In genomic region chr7:148021507-148022045, GRCh38 we compare ENCODE assay signal across 16 cellular contexts.
A peak's percentile ranks its signal among the peaks of the same experiment; 100 is the strongest.
DNase-seq lines count a peak whose midpoint lies in the region; ATAC-seq and TF ChIP-seq lines count a peak whose summit lies in the region.
"Had no signal": no experiment of that assay in that cellular context is flagged by ENCODE, and none has a peak within 500 bp of the region (broad histone marks: within the 10 kb centered on the region; RNA-seq: fewer than 3 reads in every experiment).

No MANE protein-coding gene starts in this region.

- peaks cover 12% of the 10 kb centered on the region for H3K9me3 Mint-ChIP-seq in WTC11
- no peaks in the 10 kb centered on the region for H3K9me3 Mint-ChIP-seq in neural progenitor cell
- H3K9me3 Mint-ChIP-seq in activated CD8-positive, alpha-beta T cell treated with anti-CD3 and anti-CD28 coated beads, Interleukin-2, amount 10 ng/mL, durations not matched to agents 7 days and 5 days (ENCODE audit: insufficient read depth): no peaks in the 10 kb centered on the region
- H3K9me3 Mint-ChIP-seq: CD8-positive, alpha-beta T cell had no signal

- no peak overlapping the region for H3K4me2 ChIP-seq in neural progenitor cell
- H3K4me2 ChIP-seq: BLaER1 treated with 17β-estradiol and CSF1 and Interleukin-3, amounts not matched to agents 10 nM and 100 nM had no signal

- no peaks in the 10 kb centered on the region for H4K20me1 ChIP-seq in neural progenitor cell (ENCODE audit: low read depth)
- H4K20me1 ChIP-seq: BLaER1 treated with 17β-estradiol and CSF1 and Interleukin-3, amounts not matched to agents 10 nM and 100 nM had no signal

- H3K4me1 Mint-ChIP-seq in WTC11 (peaks cover 43% of the 10 kb centered on the region), neural progenitor cell (peaks cover under 1% of the 10 kb centered on the region)
- H3K4me1 Mint-ChIP-seq in activated CD8-positive, alpha-beta T cell treated with anti-CD3 and anti-CD28 coated beads, Interleukin-2, amount 10 ng/mL, durations not matched to agents 7 days and 5 days (ENCODE audit: low read depth): no peaks in the 10 kb centered on the region
- H3K4me1 Mint-ChIP-seq: B cell had no signal

- POLR2A ChIA-PET in WTC11 (lab: Charles Lee): no interaction called here
- POLR2A ChIA-PET in activated CD8-positive, alpha-beta T cell treated with anti-CD3 and anti-CD28 coated beads, Interleukin-2, amount 10 ng/mL, durations not matched to agents 7 days and 5 days (lab: Charles Lee): no interaction called here

- no peaks in the 10 kb centered on the region for H3K36me3 ChIP-seq in neural progenitor cell
- H3K36me3 ChIP-seq: BLaER1 treated with 17β-estradiol and CSF1 and Interleukin-3, amounts not matched to agents 10 nM and 100 nM had no signal

- no peak overlapping the region for H3K4me3 ChIP-seq in neural progenitor cell
- H3K4me3 ChIP-seq: BLaER1 treated with 17β-estradiol and CSF1 and Interleukin-3, amounts not matched to agents 10 nM and 100 nM; GM12878 had no signal

- peak; percentile 84 for ATAC-seq in WTC11
- no peak for ATAC-seq in activated CD8-positive, alpha-beta T cell treated with anti-CD3 and anti-CD28 coated beads, Interleukin-2, amount 10 ng/mL, durations not matched to agents 7 days and 5 days
- no peak for ATAC-seq in left ventricle myocardium superior
- ATAC-seq: CD8-positive, alpha-beta T cell; GM12878; HCT116 had no signal

- H3K27ac ChIP-seq in neural progenitor cell: no peak overlapping the region
- H3K27ac ChIP-seq: BLaER1 treated with 17β-estradiol and CSF1 and Interleukin-3, amounts not matched to agents 10 nM and 100 nM had no signal

- no peak overlapping the region for H3K4me3 Mint-ChIP-seq in WTC11
- H3K4me3 Mint-ChIP-seq in neural progenitor cell: no peak overlapping the region
- H3K4me3 Mint-ChIP-seq in activated CD8-positive, alpha-beta T cell treated with anti-CD3 and anti-CD28 coated beads, Interleukin-2, amount 10 ng/mL, durations not matched to agents 7 days and 5 days: no peak overlapping the region
- H3K4me3 Mint-ChIP-seq: B cell; CD8-positive, alpha-beta T cell; HFFc6 had no signal

- peak; percentile 38 for DNase-seq in WTC11 (ENCODE audit: low spot score)
- peak; percentile 25 for DNase-seq in iPS-NIHi11 (ENCODE audit: low spot score)
- peak; percentile 12 for DNase-seq in neural progenitor cell (ENCODE audit: low spot score)
- DNase-seq in SKM-1 treated with dmso at 0.1 percent for 144 hours (lab: John Stamatoyannopoulos, UW; ENCODE audit: unreplicated experiment): no peak
- no peak for DNase-seq in activated CD8-positive, alpha-beta T cell treated with anti-CD3 and anti-CD28 coated beads, Interleukin-2, amount 10 ng/mL, durations not matched to agents 7 days and 5 days
- DNase-seq in left ventricle myocardium superior: no peak
- DNase-seq: Calu3; CD8-positive, alpha-beta T cell; DMS53; DND-41; EL; HFFc6 had no signal

- H3K79me2 ChIP-seq in neural progenitor cell (ENCODE audit: low read depth): no peaks in the 10 kb centered on the region

- CTCF ChIA-PET in WTC11 (lab: Charles Lee): interaction anchor here (0.5 to 0.9 kb wide), 2 partner anchors 78 to 590 kb away, joined by 3 to 4 read pairs; no protein-coding TSS in a partner anchor
- CTCF ChIA-PET in activated CD8-positive, alpha-beta T cell treated with anti-CD3 and anti-CD28 coated beads, Interleukin-2, amount 10 ng/mL, durations not matched to agents 7 days and 5 days (lab: Charles Lee): no interaction called here

- peak overlapping the region; percentile 1 for H2AFZ ChIP-seq in neural progenitor cell (replicated peaks)

- no peak overlapping the region for H3K27ac Mint-ChIP-seq in WTC11
- no peak overlapping the region for H3K27ac Mint-ChIP-seq in neural progenitor cell
- no peak overlapping the region for H3K27ac Mint-ChIP-seq in activated CD8-positive, alpha-beta T cell treated with anti-CD3 and anti-CD28 coated beads, Interleukin-2, amount 10 ng/mL, durations not matched to agents 7 days and 5 days
- H3K27ac Mint-ChIP-seq: B cell; CD8-positive, alpha-beta T cell; HFFc6 had no signal

- no peak overlapping the region for H3K9ac ChIP-seq in neural progenitor cell
- H3K9ac ChIP-seq: BLaER1 treated with 17β-estradiol and CSF1 and Interleukin-3, amounts not matched to agents 10 nM and 100 nM had no signal

- H3K36me3 Mint-ChIP-seq in WTC11: peaks cover 12% of the 10 kb centered on the region; the same call in 1 of the 2 replicates
- no peaks in the 10 kb centered on the region for H3K36me3 Mint-ChIP-seq in neural progenitor cell
- H3K36me3 Mint-ChIP-seq in activated CD8-positive, alpha-beta T cell treated with anti-CD3 and anti-CD28 coated beads, Interleukin-2, amount 10 ng/mL, durations not matched to agents 7 days and 5 days (ENCODE audit: low read depth): no peaks in the 10 kb centered on the region
- H3K36me3 Mint-ChIP-seq: CD8-positive, alpha-beta T cell had no signal

- H3K27me3 Mint-ChIP-seq in WTC11 (ENCODE audit: low read depth) (peaks cover 76% of the 10 kb centered on the region), neural progenitor cell (ENCODE audit: insufficient read depth, low read depth) (peaks cover 10% of the 10 kb centered on the region)
- H3K27me3 Mint-ChIP-seq in activated CD8-positive, alpha-beta T cell treated with anti-CD3 and anti-CD28 coated beads, Interleukin-2, amount 10 ng/mL, durations not matched to agents 7 days and 5 days (ENCODE audit: low read depth): no peaks in the 10 kb centered on the region

- H3F3A ChIP-seq in neural progenitor cell (ENCODE audit: low read depth): peaks cover 7% of the 10 kb centered on the region

- intact Hi-C loops in left ventricle myocardium superior (cut with micrococcal nuclease): no loop called here

- no peaks in the 10 kb centered on the region for H3K9me3 ChIP-seq in neural progenitor cell (ENCODE audit: low read depth)
- H3K9me3 ChIP-seq: BLaER1 treated with 17β-estradiol and CSF1 and Interleukin-3, amounts not matched to agents 10 nM and 100 nM had no signal

- H3K27me3 ChIP-seq in neural progenitor cell: no peaks in the 10 kb centered on the region
- H3K27me3 ChIP-seq: BLaER1 treated with 17β-estradiol and CSF1 and Interleukin-3, amounts not matched to agents 10 nM and 100 nM had no signal

- peaks cover 24% of the 10 kb centered on the region for H3K4me1 ChIP-seq in neural progenitor cell
- H3K4me1 ChIP-seq: BLaER1 treated with 17β-estradiol and CSF1 and Interleukin-3, amounts not matched to agents 10 nM and 100 nM had no signal

- TF ChIP-seq CTCF in WTC11 (IDR thresholded peaks at IDR 0.05) (no peak), neural progenitor cell (IDR thresholded peaks at IDR 0.05) (no peak)

TF ChIP-seq in WTC11, 78 proteins besides CTCF, POLR2A, EP300 and RAD21:
- peak; percentile 59; the same call in 1 of the 2 replicates for TF ChIP-seq TEAD1 (CRISPR knock-in tag; IDR thresholded peaks at IDR 0.05)
- no peak for TF ChIP-seq GTF2I (CRISPR knock-in tag; conservative IDR thresholded peaks at IDR 0.05)
- no peak for TF ChIP-seq MYBL2 (CRISPR knock-in tag; IDR thresholded peaks at IDR 0.05)
TF ChIP-seq in WTC11: peak in this region for 1.

Comparison
In these comparisons a context has a peak if more than half of its experiments do, and no peak if none do; other contexts are left out.
1. DNase-seq: peak in WTC11 (single experiment), iPS-NIHi11 (single experiment) and neural progenitor cell (single experiment); none in SKM-1 treated with dmso at 0.1 percent for 144 hours (single experiment), activated CD8-positive, alpha-beta T cell treated with anti-CD3 and anti-CD28 coated beads, Interleukin-2, amount 10 ng/mL, durations not matched to agents 7 days and 5 days (single experiment) and left ventricle myocardium superior (single experiment).